ENCODE assay signal across 8 cellular contexts in the genomic region with DNA sequence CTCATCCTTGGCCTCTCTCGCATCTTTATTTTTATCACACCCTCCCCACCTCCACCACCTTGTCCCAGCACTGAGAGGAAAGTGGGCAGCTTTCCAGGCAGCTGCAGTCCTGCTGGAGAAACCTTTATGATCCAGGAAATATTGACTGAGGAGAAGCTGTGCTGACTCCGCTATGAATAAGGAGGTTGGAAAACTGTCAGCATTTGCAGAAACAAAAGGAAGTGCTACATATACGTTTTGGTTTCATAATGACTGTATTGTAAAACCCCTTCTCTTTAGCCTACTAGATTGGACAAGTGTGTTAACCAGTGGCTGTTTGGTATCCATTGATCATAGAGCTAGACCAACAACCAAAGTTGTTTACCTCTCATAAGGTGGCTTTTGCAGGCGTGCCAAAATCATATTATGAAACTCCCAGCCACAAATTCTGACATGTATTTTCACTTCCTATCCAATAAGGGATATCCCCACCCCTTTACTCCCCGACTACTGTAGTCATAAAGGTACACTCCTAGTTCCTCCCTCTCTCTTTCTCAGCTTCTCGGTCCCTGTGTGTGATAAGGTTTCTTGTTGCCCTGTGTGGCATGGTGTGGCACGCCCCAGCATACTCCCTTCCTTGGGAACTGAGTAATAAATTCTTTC.
DNase-seq lines count a peak whose midpoint lies in the region; ATAC-seq and TF ChIP-seq lines count a peak whose summit lies in the region.

No MANE protein-coding gene starts in this region.

- H3K4me1 ChIP-seq in spleen: peaks cover 0 to 20% (median 6%) of the 10 kb centered on the region in 6 donors
- H3K4me1 ChIP-seq in HAP-1: no peaks in the 10 kb centered on the region

- no peaks in the 10 kb centered on the region for H3K36me3 ChIP-seq in spleen
- H3K36me3 ChIP-seq in HAP-1 (replicated peaks): peaks cover 14% of the 10 kb centered on the region

- WGBS in spleen, 5 donors: 34 to 46% (median 39%) methylated on average over 7 of the region's 7 CpGs

- no peak for TF ChIP-seq CTCF in spleen (IDR thresholded peaks at IDR 0.05 in 8 of 11, conservative IDR thresholded peaks at IDR 0.05 in 3 of 11)

- no peak overlapping the region for H3K4me3 ChIP-seq in spleen
- H3K4me3 ChIP-seq in HAP-1: no peak overlapping the region

- H3K27ac ChIP-seq in spleen: peak overlapping the region in 4 of 8 donors; percentile 53 to 60 (median 57)

- peak; percentile 97 for ATAC-seq in HG03045 (IDR thresholded peaks at IDR 0.05; ENCODE audit: unreplicated experiment)

- DNase-seq in activated naive CD4-positive, alpha-beta T cell treated with Interleukin-2 at 50 U/mL for 16 hours: peak; percentile 31
- DNase-seq in activated naive CD4-positive, alpha-beta T cell treated with anti-CD3 and anti-CD28 coated beads, Interleukin-2, amount 50 U/mL, for 16 hours: no peak
- DNase-seq in RPMI8226 (peak; percentile 79), iris pigment epithelial cell (ENCODE audit: low read depth) (peak; percentile 18), posterior cingulate gyrus (no peak), spleen (no peak), HAP-1 (ENCODE audit: low spot score in 2 of 2) (no peak)

- H3K9me3 ChIP-seq in spleen: peaks cover 0 to 12% (median 0%) of the 10 kb centered on the region in 8 donors
- peaks cover 6% of the 10 kb centered on the region for H3K9me3 ChIP-seq in HAP-1

- in situ Hi-C loops in HAP-1 (cut with MboI; ENCODE audit: low sequenced_read_pairs): no loop called here

- no peak for TF ChIP-seq POLR2A in spleen (IDR thresholded peaks at IDR 0.05)

- intact Hi-C loops in posterior cingulate gyrus (cut with DNase I) (no loop called here), spleen (cut with DNase I; ENCODE audit: low total_unique reads) (no loop called here)

- no peaks in the 10 kb centered on the region for H3K27me3 ChIP-seq in spleen (replicated peaks in 1 of 7)
- H3K27me3 ChIP-seq in HAP-1 (ENCODE audit: low read depth): no peaks in the 10 kb centered on the region

Comparison
In these comparisons a context has a peak if more than half of its experiments do, and no peak if none do; other contexts are left out.
1. DNase-seq: peak in activated naive CD4-positive, alpha-beta T cell treated with Interleukin-2 at 50 U/mL for 16 hours (single experiment), RPMI8226 (single experiment) and iris pigment epithelial cell (single experiment); none in activated naive CD4-positive, alpha-beta T cell treated with anti-CD3 and anti-CD28 coated beads, Interleukin-2, amount 50 U/mL, for 16 hours (single experiment), posterior cingulate gyrus (0 of 10), spleen (single experiment) and HAP-1 (0 of 2).